ENCODE assay signal across 14 cellular contexts in the genomic region with DNA sequence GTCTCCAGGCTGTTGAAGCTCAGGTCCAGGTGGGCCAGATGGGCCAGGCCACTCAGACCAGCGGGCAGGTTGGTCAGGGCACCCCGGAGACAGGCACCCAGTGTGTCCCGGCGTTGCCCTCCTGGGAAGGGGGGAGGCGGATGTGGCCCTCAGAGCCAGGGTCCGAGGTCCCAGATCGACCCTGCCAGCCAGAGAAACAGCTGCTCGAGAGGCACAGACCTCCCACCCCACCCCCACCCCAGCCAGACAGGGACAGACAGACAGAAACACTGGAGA. TPM values are rescaled to one million over a fixed set of nuclear protein-coding genes. Genes with fewer than 3 reads are reported as not detected.
DNase-seq lines count a peak whose midpoint lies in the region; ATAC-seq, FAIRE-seq and TF ChIP-seq lines count a peak whose summit lies in the region.
"Had no signal": no experiment of that assay in that cellular context is flagged by ENCODE, and none has a peak within 500 bp of the region (broad histone marks: within the 10 kb centered on the region; RNA-seq: fewer than 3 reads in every experiment).

No MANE protein-coding gene starts in this region.

- H3K4me2 ChIP-seq in DND-41 (ENCODE audit: insufficient read depth, low read length), result peak overlapping the region; percentile 93

- no peak for FAIRE-seq in GM19239 (lab: Jason Lieb, UNC)
- FAIRE-seq: frontal cortex, keratinocyte had no signal

- H2AFZ ChIP-seq in ACC112 (ENCODE audit: low read length, unreplicated experiment) (no peak overlapping the region), DND-41 (ENCODE audit: low read depth, low read length) (no peak overlapping the region)

- peaks cover 5% of the 10 kb centered on the region for H3K79me2 ChIP-seq in ACC112 (ENCODE audit: control insufficient read depth, insufficient read depth, low read length, unreplicated experiment)
- H3K79me2 ChIP-seq in DND-41 (ENCODE audit: insufficient read depth, low read length), result peaks cover 46% of the 10 kb centered on the region

- ATAC-seq in DND-41 (ENCODE audit: insufficient read depth, low read depth) (no peak), T-helper 17 cell (no peak), GM18858 (IDR thresholded peaks at IDR 0.05; ENCODE audit: unreplicated experiment) (no peak)

- H4K20me1 ChIP-seq in DND-41 (ENCODE audit: insufficient read depth, low read length), result peaks cover 45% of the 10 kb centered on the region

- H3K36me3 Mint-ChIP-seq in T-helper 17 cell (ENCODE audit: low read depth), result no peaks in the 10 kb centered on the region

- H3K27ac Mint-ChIP-seq in T-helper 17 cell, result no peak overlapping the region
- H3K27ac Mint-ChIP-seq: T-helper 1 cell treated with Interleukin-12 subunit alpha and Interleukin-12 subunit beta and Interleukin-4 antibody, amounts not matched to agents 30 μg/mL and 1 μg/mL, for 36 hours had no signal

- H3K27me3 ChIP-seq in ACC112 (ENCODE audit: insufficient read depth, low read length), result no peaks in the 10 kb centered on the region
- no peaks in the 10 kb centered on the region for H3K27me3 ChIP-seq in DND-41 (ENCODE audit: insufficient read depth, low read length, poor library complexity)

- H3K9me3 ChIP-seq in DND-41 (ENCODE audit: insufficient read depth, low read length, severe bottlenecking) (no peaks in the 10 kb centered on the region), T-helper 17 cell (ENCODE audit: control insufficient read depth, low read length, poor library complexity, severe bottlenecking) (no peaks in the 10 kb centered on the region)

- H3K36me3 ChIP-seq in ACC112 (ENCODE audit: insufficient read depth, low read length), result no peaks in the 10 kb centered on the region
- H3K36me3 ChIP-seq in DND-41 (ENCODE audit: insufficient read depth, low read length), result peaks cover 53% of the 10 kb centered on the region

- peak overlapping the region; percentile 80; the same call in 1 of the 2 replicates for H3K4me3 ChIP-seq in ACC112 (ENCODE audit: low read depth, low read length)
- H3K4me3 ChIP-seq in DND-41 (ENCODE audit: low read depth in 1 of 2, low read length in 2 of 2), result peak overlapping the region; percentile 55 to 65; a peak in 3 of 4 replicates
- H3K4me3 ChIP-seq in fibroblast of the aortic adventitia (ENCODE audit: low read depth, low read length), result peak overlapping the region; percentile 68

- no peaks in the 10 kb centered on the region for H3K27me3 Mint-ChIP-seq in T-helper 17 cell

- H3K27ac ChIP-seq in ACC112 (ENCODE audit: low read depth, low read length) (no peak overlapping the region), DND-41 (ENCODE audit: low read length) (peak overlapping the region; percentile 69; the same call in 1 of the 2 replicates)

- H3K4me1 ChIP-seq in ACC112 (ENCODE audit: control insufficient read depth, insufficient read depth, low read length, unreplicated experiment) (peaks cover 9% of the 10 kb centered on the region), DND-41 (ENCODE audit: insufficient read depth, low read length) (peaks cover 55% of the 10 kb centered on the region)

- peaks cover 6% of the 10 kb centered on the region for H3K4me1 Mint-ChIP-seq in T-helper 17 cell

- peak overlapping the region; percentile 63 for H3K4me3 Mint-ChIP-seq in T-helper 17 cell

- DNase-seq in DND-41 (no peak), T-helper 17 cell (no peak), fibroblast of the aortic adventitia (ENCODE audit: low read depth) (no peak), NCI-H446 (lab: John Stamatoyannopoulos, UW) (no peak), GM19239 (ENCODE audit: insufficient read length, low spot score) (no peak)
- no peak for DNase-seq in stimulated activated CD4-positive, alpha-beta T cell treated with anti-CD3 and anti-CD28 coated beads, Interleukin-4, amount 100 ng/mL, for 24 hours
- DNase-seq: aorta; OCI-M1; stimulated activated CD4-positive, alpha-beta T cell treated with anti-CD3 and anti-CD28 coated beads, Interleukin-4, amount 100 ng/mL, for 4 hours had no signal

- peak overlapping the region; percentile 85 for H3K9ac ChIP-seq in DND-41 (ENCODE audit: low read depth, low read length)

- no peak for TF ChIP-seq CTCF in DND-41 (IDR thresholded peaks at IDR 0.05; ENCODE audit: borderline replicate concordance, extremely low read depth, low read length, poor library complexity, severe bottlenecking)
- no peak for TF ChIP-seq CTCF in fibroblast of the aortic adventitia (IDR thresholded peaks at IDR 0.05; ENCODE audit: insufficient read depth, low read length)

RNA-seq across cellular contexts. Expression of a gene that starts 1.6 kb away (rescaled TPM):
- total RNA-seq in T-helper 17 cell (10 to 100 TPM; 26.8 to 29.7 TPM), fibroblast of the aortic adventitia (ENCODE audit: low replicate concordance) (6.3 and 8.8 TPM in 2 replicates)

RNA-seq across cellular contexts. Expression of a gene that starts 5.3 kb away (rescaled TPM):
- total RNA-seq in T-helper 17 cell (10 to 100 TPM; 16.4 to 20.3 TPM), fibroblast of the aortic adventitia (ENCODE audit: low replicate concordance) (16.7 and 17.6 TPM in 2 replicates)

RNA-seq across cellular contexts. Expression of a gene that starts 6.4 kb away (rescaled TPM):
- 1,000 to 10,000 TPM; 4,178 to 4,199 TPM for total RNA-seq in T-helper 17 cell
- 99.4 and 841 TPM in 2 replicates for total RNA-seq in fibroblast of the aortic adventitia (ENCODE audit: low replicate concordance)

RNA-seq across cellular contexts. Expression of a gene that starts 13.5 kb away (rescaled TPM):
- total RNA-seq in T-helper 17 cell (under 1 TPM in 1 of 2 donors, not detected in 1; 0.63 TPM), fibroblast of the aortic adventitia (ENCODE audit: low replicate concordance) (0.65 and 1.2 TPM in 2 replicates)
- total RNA-seq: aorta had no signal

RNA-seq across cellular contexts. Expression of a gene that starts 15.3 kb away (rescaled TPM):
- total RNA-seq in T-helper 17 cell, result 100 to 1,000 TPM; 178 to 182 TPM
- 20.0 and 27.7 TPM in 2 replicates for total RNA-seq in fibroblast of the aortic adventitia (ENCODE audit: low replicate concordance)
